In the genomic region with DNA sequence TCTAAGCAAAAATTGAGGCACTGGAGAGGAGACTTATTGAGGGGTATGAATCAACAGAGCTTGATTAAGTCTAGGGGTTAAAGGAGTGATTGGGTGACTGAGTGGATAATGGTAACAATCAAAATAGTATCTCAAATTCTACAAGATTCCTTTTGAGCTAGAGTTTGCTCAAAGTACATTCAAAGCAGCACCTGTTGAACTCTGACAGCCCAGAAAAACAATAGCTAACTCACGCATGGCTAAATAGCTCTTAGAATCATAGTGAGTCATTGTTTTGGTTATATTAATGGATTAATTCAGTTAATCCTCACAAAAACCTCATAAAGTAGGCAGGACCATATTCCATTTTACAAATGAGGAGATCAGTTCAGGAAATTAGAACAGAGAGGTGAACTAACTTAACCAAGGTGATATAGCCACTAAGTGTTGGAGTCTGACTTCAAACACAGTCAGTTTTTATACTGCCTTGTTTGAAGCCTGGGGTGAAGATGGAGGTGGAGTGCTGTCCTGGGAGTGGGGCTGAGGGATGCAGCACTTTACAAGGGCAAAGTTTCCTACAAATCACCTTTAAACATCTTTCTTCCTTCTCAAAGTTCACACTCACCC, we compare ENCODE assay signal across 9 cellular contexts. TPM values are rescaled to one million over a fixed set of nuclear protein-coding genes. Genes with fewer than 3 reads are reported as not detected.
DNase-seq lines count a peak whose midpoint lies in the region; ATAC-seq, FAIRE-seq and TF ChIP-seq lines count a peak whose summit lies in the region.
"Had no signal": no experiment of that assay in that cellular context is flagged by ENCODE, and none has a peak within 500 bp of the region (broad histone marks: within the 10 kb centered on the region; RNA-seq: fewer than 3 reads in every experiment).

No MANE protein-coding gene starts in this region.

- 0 out of 2 replicates have a peak overlapping the region, but pooled peaks have one; percentile 9 for H2BK5ac ChIP-seq in H1 (ENCODE audit: low read depth, low read length)

- peak overlapping the region; percentile 99 for H2AFZ ChIP-seq in H1 (ENCODE audit: low read length)

- POLR2A ChIA-PET in H1 (lab: Charles Lee; ENCODE audit: partially characterized antibody), result interaction anchor here (0.8 kb wide), 1 partner anchor 37 kb away, joined by 4 read pairs; no protein-coding TSS in a partner anchor

- no peak overlapping the region for H2BK15ac ChIP-seq in H1 (ENCODE audit: low read length)

- TF ChIP-seq POLR2A in H1 (IDR thresholded peaks at IDR 0.05; ENCODE audit: control extremely low read depth in 1 of 2, low read depth in 2 of 2, low read length in 2 of 2) (no peak), uterus (IDR thresholded peaks at IDR 0.05) (no peak)

- H3K27me3 ChIP-seq in H1 (replicated peaks in 1 of 4; ENCODE audit: control insufficient read depth in 3 of 4, extremely low read depth in 1 of 4, insufficient read depth in 3 of 4, low read length in 3 of 4) (peaks cover 0 to 2% (median 0%) of the 10 kb centered on the region in 4 experiments; a peak in 1 of 7 replicates), uterus (no peaks in the 10 kb centered on the region), aorta (ENCODE audit: control insufficient read depth in 1 of 2, insufficient read depth in 2 of 2, low read length in 1 of 2) (no peaks in the 10 kb centered on the region)
- H3K27me3 ChIP-seq: heart right ventricle had no signal

- no peaks in the 10 kb centered on the region for H3K36me3 Mint-ChIP-seq in Calu3 (ENCODE audit: insufficient read depth, unreplicated experiment)

- 0 out of 2 replicates have a peak overlapping the region, but pooled peaks have one; percentile 37 for H2BK20ac ChIP-seq in H1 (ENCODE audit: low read length)

- H3K56ac ChIP-seq in H1 (replicated peaks; ENCODE audit: insufficient read length, low read depth, low read length), result no peak overlapping the region

- DNase-seq in Calu3 (peak; percentile 2), GM20000 (ENCODE audit: low spot score) (peak; percentile 47), H1 (ENCODE audit: low read depth in 1 of 2, low spot score in 2 of 2) (no peak), uterus (no peak), SW 1271 (lab: John Stamatoyannopoulos, UW) (no peak), aorta (no peak), AML-193 (lab: John Stamatoyannopoulos, UW) (no peak)
- DNase-seq: heart right ventricle had no signal

- no peak for FAIRE-seq in H1 (lab: Jason Lieb, UNC)

- no peak overlapping the region for H2AK5ac ChIP-seq in H1 (ENCODE audit: low read depth, low read length)

- no peak overlapping the region for H4K5ac ChIP-seq in H1 (ENCODE audit: insufficient read length, low read depth, low read length)

- TF ChIP-seq EP300 in H1 (IDR thresholded peaks at IDR 0.05; ENCODE audit: borderline replicate concordance in 1 of 2, low read depth in 2 of 2, low read length in 2 of 2), result no peak

- no peaks in the 10 kb centered on the region for H3K9me3 ChIP-seq in H1 (ENCODE audit: insufficient read depth in 2 of 2, low read depth in 1 of 2, low read length in 1 of 2)
- H3K9me3 ChIP-seq in uterus, result no peaks in the 10 kb centered on the region
- no peaks in the 10 kb centered on the region for H3K9me3 ChIP-seq in aorta (ENCODE audit: control insufficient read depth, low read length)
- H3K9me3 ChIP-seq: heart right ventricle had no signal

- no peak overlapping the region for H3K23ac ChIP-seq in H1 (ENCODE audit: insufficient read length)

- TF ChIP-seq CTCF in Calu3 (IDR thresholded peaks at IDR 0.05; ENCODE audit: unreplicated experiment), result no peak
- no peak for TF ChIP-seq CTCF in GM20000 (IDR thresholded peaks at IDR 0.05; ENCODE audit: extremely low read depth, missing control alignments)
- no peak for TF ChIP-seq CTCF in H1 (IDR thresholded peaks at IDR 0.05; ENCODE audit: control extremely low read depth in 1 of 3, insufficient read depth in 1 of 3, low read depth in 1 of 3, low read length in 3 of 3)
- TF ChIP-seq CTCF in uterus (IDR thresholded peaks at IDR 0.05), result no peak

- peak overlapping the region; percentile 34 for H3K4me3 Mint-ChIP-seq in Calu3 (ENCODE audit: low read depth, unreplicated experiment)

- WGBS in H1 (ENCODE audit: extremely low coverage in 1 of 2, insufficient coverage in 1 of 2, insufficient read length in 1 of 2, insufficient replicate concordance in 2 of 2, low coverage in 1 of 2, low lambda C conversion rate in 2 of 2, missing lambda C conversion rate in 1 of 2), 2 experiments, result 62% methylated on average over 1 of the region's 1 CpG; no CpG with 5 or more reads in 1 of the 2 experiments
- 65 to 81% methylated on average over 1 of the region's 1 CpG for WGBS in aorta, 2 donors

- H3K9me3 Mint-ChIP-seq in Calu3 (ENCODE audit: low read depth, unreplicated experiment), result no peaks in the 10 kb centered on the region

- H3K27ac ChIP-seq in H1 (ENCODE audit: low read depth, low read length), result no peak overlapping the region
- peak overlapping the region; percentile 56 to 58 for H3K27ac ChIP-seq in uterus
- no peak overlapping the region for H3K27ac ChIP-seq in aorta (ENCODE audit: low read depth in 1 of 2, low read length in 2 of 2)

- no peaks in the 10 kb centered on the region for H3K27me3 Mint-ChIP-seq in Calu3 (ENCODE audit: unreplicated experiment)

- TF ChIP-seq RAD21 in H1 (IDR thresholded peaks at IDR 0.05 in 1 of 2, conservative IDR thresholded peaks at IDR 0.05 in 1 of 2; ENCODE audit: low read depth in 2 of 2, low read length in 2 of 2), result no peak

- peak; percentile 43 for ATAC-seq in HG03520 (IDR thresholded peaks at IDR 0.05; ENCODE audit: unreplicated experiment)
- no peak for ATAC-seq in aorta (ENCODE audit: low FRiP score)

- no peaks in the 10 kb centered on the region for H4K20me1 ChIP-seq in H1 (replicated peaks in 1 of 2; ENCODE audit: control insufficient read depth in 1 of 2, insufficient read depth in 2 of 2, low read length in 2 of 2)

- no peak overlapping the region for H3K4me3 ChIP-seq in H1 (ENCODE audit: extremely low read depth in 1 of 4, insufficient read depth in 2 of 4, low read depth in 3 of 4, low read length in 4 of 4)
- H3K4me3 ChIP-seq in uterus, result no peak overlapping the region
- no peak overlapping the region for H3K4me3 ChIP-seq in aorta (ENCODE audit: low read length in 2 of 2)
- H3K4me3 ChIP-seq: heart right ventricle had no signal

- peaks cover 30% of the 10 kb centered on the region for H3K4me1 Mint-ChIP-seq in Calu3 (ENCODE audit: low read depth, unreplicated experiment)

- CTCF ChIA-PET in Calu3 (lab: Charles Lee) (no interaction called here), H1 (lab: Charles Lee; ENCODE audit: partially characterized antibody) (interaction anchor here (0.8 to 1.5 kb wide), 2 partner anchors 14 to 23 kb away, joined by 3 to 4 read pairs; no protein-coding TSS in a partner anchor)

- no peak overlapping the region for H2BK120ac ChIP-seq in H1 (replicated peaks; ENCODE audit: low read depth, low read length)

- no peak overlapping the region for H3K4ac ChIP-seq in H1 (replicated peaks; ENCODE audit: insufficient read length, low read depth, low read length)

- no peak overlapping the region for H4K8ac ChIP-seq in H1 (ENCODE audit: extremely low read depth, insufficient read depth, low read length)

- no TSS peak for BruUV-seq in Calu3 (replicated peaks; lab: Mats Ljungman, UMichigan)

- H3K79me1 ChIP-seq in H1 (ENCODE audit: low read depth, low read length), result no peaks in the 10 kb centered on the region

- H3K9ac ChIP-seq in H1 (replicated peaks in 1 of 4; ENCODE audit: extremely low read depth in 1 of 4, low read depth in 3 of 4, low read length in 3 of 4), result no peak overlapping the region; a peak in 1 of 7 replicates

- H4K91ac ChIP-seq in H1 (replicated peaks; ENCODE audit: insufficient read length, low read length), result no peak overlapping the region

- intact Hi-C loops in Calu3 (cut with micrococcal nuclease; ENCODE audit: unreplicated experiment) (no loop called here), uterus (cut with DNase I; ENCODE audit: low total_unique reads) (no loop called here), aorta (cut with DNase I) (no loop called here)

- peaks cover 0 to 6% (median 4%) of the 10 kb centered on the region in 4 experiments; a peak in 5 of 7 replicates for H3K4me1 ChIP-seq in H1 (replicated peaks in 1 of 4; ENCODE audit: control insufficient read depth in 3 of 4, insufficient read depth in 4 of 4, low read length in 3 of 4)
- no peaks in the 10 kb centered on the region for H3K4me1 ChIP-seq in uterus
- no peaks in the 10 kb centered on the region for H3K4me1 ChIP-seq in aorta (ENCODE audit: control insufficient read depth in 1 of 2, insufficient read depth in 2 of 2, low read length in 2 of 2)

- H3K79me2 ChIP-seq in H1 (ENCODE audit: control insufficient read depth in 1 of 2, insufficient read depth in 2 of 2, low read length in 2 of 2), result no peaks in the 10 kb centered on the region

- H3K36me3 ChIP-seq in H1 (ENCODE audit: control insufficient read depth in 2 of 4, insufficient read depth in 4 of 4, low read length in 3 of 4), result no peaks in the 10 kb centered on the region
- H3K36me3 ChIP-seq in uterus, result no peaks in the 10 kb centered on the region
- no peaks in the 10 kb centered on the region for H3K36me3 ChIP-seq in aorta (ENCODE audit: control insufficient read depth in 1 of 2, insufficient read depth in 2 of 2, low read length in 1 of 2)
- H3K36me3 ChIP-seq: heart right ventricle had no signal

- H3K14ac ChIP-seq in H1 (ENCODE audit: insufficient read length), result no peak overlapping the region

- H3K4me2 ChIP-seq in H1 (ENCODE audit: insufficient read depth in 1 of 2, low read depth in 2 of 2, low read length in 2 of 2), result peak overlapping the region; percentile 16 to 29; a peak in 3 of 4 replicates

- H3K23me2 ChIP-seq in H1 (ENCODE audit: low read depth, low read length), result no peaks in the 10 kb centered on the region

- no peak overlapping the region for H3K18ac ChIP-seq in H1 (ENCODE audit: extremely low read depth, low read length)

- H3K27ac Mint-ChIP-seq in Calu3 (ENCODE audit: unreplicated experiment), result peak overlapping the region; percentile 46

- H2BK12ac ChIP-seq in H1 (ENCODE audit: low read depth, low read length), result 0 out of 2 replicates have a peak overlapping the region, but pooled peaks have one; percentile 53

RNA-seq across cellular contexts. Expression of a gene that starts 35.9 kb away (rescaled TPM):
- total RNA-seq in Calu3 (2022) (15.3 and 29.3 TPM in 2 replicates), uterus (100 to 1,000 TPM in 1 of 4 donors, 10 to 100 TPM in 3; 64.7 to 159 (median 83.0) TPM), aorta (10 to 100 TPM; 39.2 to 51.4 TPM)
- total RNA-seq in H1 (2021; fragmentation: NEBNext Ultra II Directional; extraction: Animal tissue kit (Norgen Biotek cat#: 25700)), result 10.7 and 12.0 TPM in 2 replicates
- polyA plus RNA-seq in H1 (2011; rRNA removed) (4.2 and 4.3 TPM in 2 replicates), aorta (10 to 100 TPM; 14.9 to 25.8 TPM)
- 5.5 TPM for polyA plus RNA-seq in H1 (2011; cell fraction: cytosol; rRNA removed)
- 8.9 TPM for polyA plus RNA-seq in H1 (2011; cell fraction: nucleus; rRNA removed)
- polyA plus RNA-seq in H1 (2012, experiment 1 of 2), result 4.9 to 8.0 TPM (median 6.2 TPM) in 4 replicates
- 0.49 TPM for polyA plus RNA-seq in H1 (2012, experiment 2 of 2)
- polyA plus RNA-seq in H1 (2013, experiment 1 of 2), result 5.5 TPM
- polyA plus RNA-seq in H1 (2013, experiment 2 of 2), result 4.8 TPM
- polyA minus RNA-seq in H1 (2011; rRNA and poly(A)+ RNA removed), result 12.8 and 29.7 TPM in 2 replicates
- polyA minus RNA-seq in H1 (2011; cell fraction: cytosol; rRNA and poly(A)+ RNA removed), result 9.1 TPM
- polyA minus RNA-seq in H1 (2011; cell fraction: nucleus; rRNA and poly(A)+ RNA removed), result 19.3 TPM

RNA-seq across cellular contexts. Expression of a gene that starts 58.4 kb away (rescaled TPM):
- 22.0 and 53.3 TPM in 2 replicates for total RNA-seq in Calu3 (2022)
- 3.8 and 4.4 TPM in 2 replicates for total RNA-seq in H1 (2021; fragmentation: NEBNext Ultra II Directional; extraction: Animal tissue kit (Norgen Biotek cat#: 25700))
- polyA plus RNA-seq in H1 (2011; rRNA removed), result 3.2 and 3.7 TPM in 2 replicates
- polyA plus RNA-seq in H1 (2011; cell fraction: cytosol; rRNA removed), result 3.8 TPM
- polyA plus RNA-seq in H1 (2011; cell fraction: nucleus; rRNA removed), result 6.5 TPM
- polyA plus RNA-seq in H1 (2012, experiment 1 of 2), result 3.4 to 5.2 TPM (median 4.3 TPM) in 4 replicates
- polyA plus RNA-seq in H1 (2012, experiment 2 of 2), result 0.33 TPM
- polyA plus RNA-seq in H1 (2013, experiment 1 of 2), result 2.9 TPM
- 2.2 TPM for polyA plus RNA-seq in H1 (2013, experiment 2 of 2)
- 20.2 and 28.7 TPM in 2 replicates for polyA minus RNA-seq in H1 (2011; rRNA and poly(A)+ RNA removed)
- 2.3 TPM for polyA minus RNA-seq in H1 (2011; cell fraction: cytosol; rRNA and poly(A)+ RNA removed)
- polyA minus RNA-seq in H1 (2011; cell fraction: nucleus; rRNA and poly(A)+ RNA removed), result 10.7 TPM
- total RNA-seq in uterus, result 10 to 100 TPM in 2 of 4 donors, 1 to 10 TPM in 2; 3.5 to 27.6 (median 11.4) TPM
- total RNA-seq in aorta, result 1 to 10 TPM; 6.9 to 9.5 TPM
- 1 to 10 TPM; 2.4 to 4.2 TPM for polyA plus RNA-seq in aorta

Comparison
In these comparisons a context has a peak if more than half of its experiments do, and no peak if none do; other contexts are left out.
1. DNase-seq: peak in Calu3 (single experiment) and GM20000 (single experiment); none in H1 (0 of 2), uterus (0 of 2), SW 1271 (0 of 2), aorta (0 of 2) and AML-193 (0 of 2).
2. H3K27ac ChIP-seq: peak in uterus (2 of 2); none in H1 (single experiment) and aorta (0 of 2).